9 cellular contexts compared by ENCODE assay signal in the genomic region with DNA sequence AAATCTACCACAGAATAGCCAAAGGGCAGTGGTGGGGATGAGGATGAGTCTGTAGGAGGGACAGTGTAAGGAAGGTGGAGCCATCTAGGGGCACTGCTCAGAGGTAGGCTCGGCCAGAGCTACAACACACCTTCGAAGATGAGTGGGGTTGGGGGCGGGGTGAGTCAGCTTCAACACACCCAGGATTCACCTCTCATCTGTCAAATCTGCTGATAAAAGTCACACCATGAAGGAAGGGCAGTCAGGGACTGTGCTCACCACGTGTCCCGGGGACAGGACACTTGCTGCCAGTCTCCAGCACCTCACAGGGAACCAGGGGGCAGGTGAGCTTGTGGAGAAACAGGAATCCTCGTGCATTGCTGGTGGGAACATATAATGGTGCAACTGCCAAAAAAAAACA.
DNase-seq lines count a peak whose midpoint lies in the region; ATAC-seq and TF ChIP-seq lines count a peak whose summit lies in the region.
"Had no signal": no experiment of that assay in that cellular context is flagged by ENCODE, and none has a peak within 500 bp of the region (broad histone marks: within the 10 kb centered on the region; RNA-seq: fewer than 3 reads in every experiment).

No MANE protein-coding gene starts in this region.

- peaks cover 0 to 26% of the 10 kb centered on the region in 2 donors for H3K36me3 Mint-ChIP-seq in activated naive CD4-positive, alpha-beta T cell treated with anti-CD3 and anti-CD28 coated beads, Interleukin-2, amount 50 U/mL, for 72 hours
- no peaks in the 10 kb centered on the region for H3K36me3 Mint-ChIP-seq in nephron (ENCODE audit: low read depth)

- H3K4me3 Mint-ChIP-seq in nephron, result peak overlapping the region in 1 of 3 experiments; percentile 4

- no peak for TF ChIP-seq CTCF in right atrium auricular region (IDR thresholded peaks at IDR 0.05)
- TF ChIP-seq CTCF in nephron (IDR thresholded peaks at IDR 0.05; ENCODE audit: unreplicated experiment in 3 of 3), result no peak
- no peak for TF ChIP-seq CTCF in ascending aorta (IDR thresholded peaks at IDR 0.05)

- H3K27me3 Mint-ChIP-seq in nephron (ENCODE audit: low read depth), result no peaks in the 10 kb centered on the region

- no peaks in the 10 kb centered on the region for H3K36me3 ChIP-seq in right atrium auricular region
- H3K36me3 ChIP-seq in aorta (ENCODE audit: control insufficient read depth in 1 of 2, insufficient read depth in 2 of 2, low read length in 1 of 2), result no peaks in the 10 kb centered on the region
- no peaks in the 10 kb centered on the region for H3K36me3 ChIP-seq in ascending aorta

- DNase-seq in right atrium auricular region (ENCODE audit: low spot score) (no peak), Right ventricle myocardium inferior (ENCODE audit: missing footprints) (no peak), aorta (peak; percentile 43 to 45), ascending aorta (ENCODE audit: low spot score in 2 of 2) (no peak), HCEC 1CT (no peak)
- peak in 1 of 2 donors; percentile 53 for DNase-seq in activated naive CD4-positive, alpha-beta T cell treated with anti-CD3 and anti-CD28 coated beads, Interleukin-2, amount 50 U/mL, for 72 hours (ENCODE audit: low spot score in 2 of 2)
- DNase-seq: NCI-H2107 had no signal

- intact Hi-C loops in Right ventricle myocardium inferior (cut with DNase I) (no loop called here), aorta (cut with DNase I) (no loop called here), ascending aorta (cut with DNase I) (no loop called here)

- peaks cover 75% of the 10 kb centered on the region for H3K4me1 Mint-ChIP-seq in nephron

- H3K4me1 ChIP-seq in right atrium auricular region, result peaks cover 0 to 96% of the 10 kb centered on the region in 2 donors
- H3K4me1 ChIP-seq in aorta (ENCODE audit: control insufficient read depth in 1 of 2, insufficient read depth in 2 of 2, low read length in 2 of 2), result no peaks in the 10 kb centered on the region
- peaks cover 5 to 15% of the 10 kb centered on the region in 2 donors for H3K4me1 ChIP-seq in ascending aorta

- H3K9me3 Mint-ChIP-seq in activated naive CD4-positive, alpha-beta T cell treated with anti-CD3 and anti-CD28 coated beads, Interleukin-2, amount 50 U/mL, for 72 hours, result no peaks in the 10 kb centered on the region
- H3K9me3 Mint-ChIP-seq in nephron, result no peaks in the 10 kb centered on the region

- H3K27me3 ChIP-seq in right atrium auricular region (no peaks in the 10 kb centered on the region), aorta (ENCODE audit: control insufficient read depth in 1 of 2, insufficient read depth in 2 of 2, low read length in 1 of 2) (no peaks in the 10 kb centered on the region), ascending aorta (no peaks in the 10 kb centered on the region)

- H3K9me3 ChIP-seq in right atrium auricular region (no peaks in the 10 kb centered on the region), aorta (ENCODE audit: control insufficient read depth, low read length) (no peaks in the 10 kb centered on the region), ascending aorta (no peaks in the 10 kb centered on the region)

- H3K4me3 ChIP-seq in right atrium auricular region, result no peak overlapping the region
- H3K4me3 ChIP-seq in aorta (ENCODE audit: low read length in 2 of 2), result no peak overlapping the region
- no peak overlapping the region for H3K4me3 ChIP-seq in ascending aorta

- H3K27ac Mint-ChIP-seq in activated naive CD4-positive, alpha-beta T cell treated with anti-CD3 and anti-CD28 coated beads, Interleukin-2, amount 50 U/mL, for 72 hours, result peak overlapping the region in 1 of 2 donors; percentile 65
- H3K27ac Mint-ChIP-seq in nephron, result peak overlapping the region; percentile 25 to 69 (median 53)

- peak overlapping the region; percentile 33 to 73 for H3K27ac ChIP-seq in right atrium auricular region
- H3K27ac ChIP-seq in aorta (ENCODE audit: low read depth in 1 of 2, low read length in 2 of 2), result no peak overlapping the region
- H3K27ac ChIP-seq in ascending aorta, result no peak overlapping the region

- ATAC-seq in Right ventricle myocardium inferior (no peak), aorta (ENCODE audit: low FRiP score) (no peak), HG03520 (IDR thresholded peaks at IDR 0.05; ENCODE audit: unreplicated experiment) (no peak)
- ATAC-seq in activated naive CD4-positive, alpha-beta T cell treated with anti-CD3 and anti-CD28 coated beads, Interleukin-2, amount 50 U/mL, for 72 hours, result peak; percentile 58 to 64

- 81 to 88% methylated on average over 6 of the region's 6 CpGs for WGBS in aorta, 2 donors

Comparison
In these comparisons a context has a peak if more than half of its experiments do, and no peak if none do; other contexts are left out.
1. DNase-seq: peak in aorta (2 of 2); none in right atrium auricular region (single experiment), Right ventricle myocardium inferior (single experiment), ascending aorta (0 of 2) and HCEC 1CT (single experiment).
2. H3K27ac ChIP-seq: peak in right atrium auricular region (2 of 2); none in aorta (0 of 2) and ascending aorta (0 of 2).
3. ATAC-seq: peak in activated naive CD4-positive, alpha-beta T cell treated with anti-CD3 and anti-CD28 coated beads, Interleukin-2, amount 50 U/mL, for 72 hours (2 of 2); none in Right ventricle myocardium inferior (single experiment), aorta (single experiment) and HG03520 (single experiment).